18 cellular contexts compared by ENCODE assay signal in the genomic region with DNA sequence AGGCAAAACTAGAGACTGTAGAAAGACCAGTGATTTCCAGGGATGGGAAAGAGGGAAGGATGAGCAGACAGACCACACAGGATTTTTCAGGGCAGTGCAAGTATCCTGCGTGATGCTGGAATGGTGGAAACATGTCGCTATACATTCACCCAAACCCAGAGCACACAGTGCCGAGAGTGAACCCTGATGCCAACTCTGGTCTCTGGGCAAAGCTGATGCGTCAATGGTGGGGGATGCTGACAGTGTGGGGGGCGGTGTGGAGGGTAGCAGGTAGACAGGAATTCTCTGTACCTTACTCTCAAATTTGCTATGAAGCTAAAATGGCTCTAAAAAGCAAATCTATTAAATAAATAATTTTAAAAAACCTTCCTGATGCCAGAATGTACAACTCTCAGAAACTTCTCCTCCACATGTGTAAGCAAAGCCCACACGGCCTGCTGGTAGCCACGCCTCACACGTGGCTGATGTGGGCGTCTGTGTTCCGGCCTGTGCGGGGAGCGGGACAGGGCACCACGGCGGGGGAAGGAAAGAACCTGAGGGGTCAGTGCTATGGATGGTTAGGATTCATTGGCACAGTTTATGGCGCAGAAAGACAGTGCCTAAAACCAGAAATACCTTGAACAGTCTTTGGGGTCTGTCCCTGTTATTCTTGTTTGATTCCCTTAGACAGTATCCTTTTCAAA. TPM values are rescaled to one million over a fixed set of nuclear protein-coding genes. Genes with fewer than 3 reads are reported as not detected.
DNase-seq lines count a peak whose midpoint lies in the region; ATAC-seq and TF ChIP-seq lines count a peak whose summit lies in the region.
"Had no signal": no experiment of that assay in that cellular context is flagged by ENCODE, and none has a peak within 500 bp of the region (broad histone marks: within the 10 kb centered on the region; RNA-seq: fewer than 3 reads in every experiment).

No MANE protein-coding gene starts in this region.

- H4K20me1 ChIP-seq in neural progenitor cell (ENCODE audit: low read depth), result no peaks in the 10 kb centered on the region

- peak overlapping the region in 2 of 3 donors; percentile 5 to 21 for H3K27ac Mint-ChIP-seq in CD4-positive, CD25-positive, alpha-beta regulatory T cell
- H3K27ac Mint-ChIP-seq in endothelial cell (ENCODE audit: unreplicated experiment) (no peak overlapping the region), neural progenitor cell (peak overlapping the region; percentile 0)
- peak overlapping the region; percentile 43 for H3K27ac Mint-ChIP-seq in stimulated activated memory B cell treated with anti-CD40 and anti-IgM and Interleukin-4, amounts not matched to agents 10 μg/mL and 1 μg/mL and 100 μg/mL, for 72 hours
- H3K27ac Mint-ChIP-seq: CD4-positive, alpha-beta T cell; HFFc6 had no signal

- no peaks in the 10 kb centered on the region for H3K27me3 ChIP-seq in CD4-positive, CD25-positive, alpha-beta regulatory T cell (ENCODE audit: control insufficient read depth, insufficient read depth, low read length)
- no peaks in the 10 kb centered on the region for H3K27me3 ChIP-seq in neural progenitor cell
- H3K27me3 ChIP-seq: BE2C had no signal

- H2AFZ ChIP-seq in neural progenitor cell (replicated peaks), result no peak overlapping the region

- no peaks in the 10 kb centered on the region for H3K9me3 ChIP-seq in CD4-positive, CD25-positive, alpha-beta regulatory T cell (ENCODE audit: control insufficient read depth in 2 of 2, low read length in 2 of 2)
- no peaks in the 10 kb centered on the region for H3K9me3 ChIP-seq in neural progenitor cell (ENCODE audit: low read depth)
- H3K9me3 ChIP-seq: BE2C, Caco-2 had no signal

- peaks cover 0 to 8% (median 6%) of the 10 kb centered on the region in 4 donors for H3K4me1 Mint-ChIP-seq in CD4-positive, CD25-positive, alpha-beta regulatory T cell
- H3K4me1 Mint-ChIP-seq in endothelial cell (ENCODE audit: unreplicated experiment) (no peaks in the 10 kb centered on the region), neural progenitor cell (no peaks in the 10 kb centered on the region)
- H3K4me1 Mint-ChIP-seq in stimulated activated memory B cell treated with anti-CD40 and anti-IgM and Interleukin-4, amounts not matched to agents 10 μg/mL and 1 μg/mL and 100 μg/mL, for 72 hours, result peaks cover 40% of the 10 kb centered on the region

- H3K79me2 ChIP-seq in neural progenitor cell (ENCODE audit: low read depth), result no peaks in the 10 kb centered on the region

- no peak overlapping the region for H3K4me2 ChIP-seq in neural progenitor cell

- no peak overlapping the region for H3K4me3 Mint-ChIP-seq in CD4-positive, CD25-positive, alpha-beta regulatory T cell
- peak overlapping the region; percentile 7 for H3K4me3 Mint-ChIP-seq in endothelial cell (ENCODE audit: unreplicated experiment)
- no peak overlapping the region for H3K4me3 Mint-ChIP-seq in neural progenitor cell
- H3K4me3 Mint-ChIP-seq in stimulated activated memory B cell treated with anti-CD40 and anti-IgM and Interleukin-4, amounts not matched to agents 10 μg/mL and 1 μg/mL and 100 μg/mL, for 72 hours, result no peak overlapping the region
- H3K4me3 Mint-ChIP-seq: CD4-positive, alpha-beta T cell; HFFc6 had no signal

- TF ChIP-seq CTCF in endothelial cell (IDR thresholded peaks at IDR 0.05; ENCODE audit: unreplicated experiment) (no peak), neural progenitor cell (IDR thresholded peaks at IDR 0.05) (no peak)

- no peak overlapping the region for H3K27ac ChIP-seq in CD4-positive, CD25-positive, alpha-beta regulatory T cell (ENCODE audit: insufficient read depth, low read length, poor library complexity, severe bottlenecking)
- H3K27ac ChIP-seq in neural progenitor cell, result no peak overlapping the region

- no peak for DNase-seq in CD4-positive, CD25-positive, alpha-beta regulatory T cell
- DNase-seq in endothelial cell (ENCODE audit: low spot score) (no peak), neural progenitor cell (ENCODE audit: low spot score) (no peak), DMS53 (lab: John Stamatoyannopoulos, UW) (no peak), posterior vena cava (ENCODE audit: low spot score) (no peak)
- DNase-seq: BE2C; C1 segment of cervical spinal cord; Caco-2; CD4-positive, alpha-beta T cell; DMS79; GDM1; GOT3; H7; HFFc6; IMR-90 had no signal

- no peak overlapping the region for H3K4me3 ChIP-seq in CD4-positive, CD25-positive, alpha-beta regulatory T cell (ENCODE audit: low read depth, low read length)
- H3K4me3 ChIP-seq in neural progenitor cell, result no peak overlapping the region

- no peak overlapping the region for H3K9ac ChIP-seq in neural progenitor cell

- H3K36me3 ChIP-seq in CD4-positive, CD25-positive, alpha-beta regulatory T cell (ENCODE audit: control insufficient read depth, insufficient read depth, low read length), result peaks cover 59% of the 10 kb centered on the region
- H3K36me3 ChIP-seq in neural progenitor cell, result no peaks in the 10 kb centered on the region

- intact Hi-C loops in posterior vena cava (cut with DNase I), result no loop called here

- H3K4me1 ChIP-seq in CD4-positive, CD25-positive, alpha-beta regulatory T cell (ENCODE audit: control insufficient read depth, insufficient read depth, low read length, poor library complexity, severe bottlenecking), result no peaks in the 10 kb centered on the region
- no peaks in the 10 kb centered on the region for H3K4me1 ChIP-seq in neural progenitor cell
- H3K4me1 ChIP-seq: BE2C, Caco-2 had no signal

- ATAC-seq in CD4-positive, CD25-positive, alpha-beta regulatory T cell (ENCODE audit: low read depth in 2 of 2), result no peak
- no peak for ATAC-seq in stimulated activated memory B cell treated with anti-CD40 and anti-IgM and Interleukin-4, amounts not matched to agents 10 μg/mL and 1 μg/mL and 100 μg/mL, for 72 hours
- no peak for ATAC-seq in GM19328 (IDR thresholded peaks at IDR 0.05; ENCODE audit: unreplicated experiment)
- ATAC-seq: HCT116 had no signal

- H3K36me3 Mint-ChIP-seq in CD4-positive, CD25-positive, alpha-beta regulatory T cell, result peaks cover 34% of the 10 kb centered on the region
- H3K36me3 Mint-ChIP-seq in endothelial cell (ENCODE audit: low read depth, unreplicated experiment) (peaks cover 21% of the 10 kb centered on the region), neural progenitor cell (peaks cover 25% of the 10 kb centered on the region)
- H3K36me3 Mint-ChIP-seq in stimulated activated memory B cell treated with anti-CD40 and anti-IgM and Interleukin-4, amounts not matched to agents 10 μg/mL and 1 μg/mL and 100 μg/mL, for 72 hours, result peaks cover 64% of the 10 kb centered on the region

- peaks cover 0 to 1% (median 0%) of the 10 kb centered on the region in 7 donors for H3K9me3 Mint-ChIP-seq in CD4-positive, CD25-positive, alpha-beta regulatory T cell
- no peaks in the 10 kb centered on the region for H3K9me3 Mint-ChIP-seq in endothelial cell (ENCODE audit: unreplicated experiment)
- H3K9me3 Mint-ChIP-seq in neural progenitor cell, result no peaks in the 10 kb centered on the region
- no peaks in the 10 kb centered on the region for H3K9me3 Mint-ChIP-seq in stimulated activated memory B cell treated with anti-CD40 and anti-IgM and Interleukin-4, amounts not matched to agents 10 μg/mL and 1 μg/mL and 100 μg/mL, for 72 hours
- H3K9me3 Mint-ChIP-seq: CD4-positive, alpha-beta T cell; HFFc6 had no signal

- H3F3A ChIP-seq in neural progenitor cell (ENCODE audit: low read depth), result no peaks in the 10 kb centered on the region

- no peaks in the 10 kb centered on the region for H3K27me3 Mint-ChIP-seq in CD4-positive, CD25-positive, alpha-beta regulatory T cell
- peaks cover 3% of the 10 kb centered on the region for H3K27me3 Mint-ChIP-seq in endothelial cell (ENCODE audit: unreplicated experiment)
- no peaks in the 10 kb centered on the region for H3K27me3 Mint-ChIP-seq in neural progenitor cell (ENCODE audit: insufficient read depth, low read depth)
- H3K27me3 Mint-ChIP-seq in stimulated activated memory B cell treated with anti-CD40 and anti-IgM and Interleukin-4, amounts not matched to agents 10 μg/mL and 1 μg/mL and 100 μg/mL, for 72 hours, result no peaks in the 10 kb centered on the region
- H3K27me3 Mint-ChIP-seq: CD4-positive, alpha-beta T cell had no signal

RNA-seq across cellular contexts. Expression of gene CARS2, which starts 23.9 kb away (rescaled TPM):
- 71.4 TPM for total RNA-seq in CD4-positive, CD25-positive, alpha-beta regulatory T cell
- 10 to 100 TPM; 23.1 to 39.9 (median 34.2) TPM for polyA plus RNA-seq in CD4-positive, CD25-positive, alpha-beta regulatory T cell
- total RNA-seq in endothelial cell (ENCODE audit: unreplicated experiment) (36.0 TPM), neural progenitor cell (ENCODE audit: low replicate concordance) (50.0 and 61.4 TPM in 2 replicates), posterior vena cava (10 to 100 TPM; 43.7 to 46.9 TPM)

RNA-seq across cellular contexts. Expression of gene ING1, which starts 31.5 kb away (rescaled TPM):
- total RNA-seq in CD4-positive, CD25-positive, alpha-beta regulatory T cell, result 16.8 TPM
- 10 to 100 TPM; 13.1 to 16.4 (median 14.8) TPM for polyA plus RNA-seq in CD4-positive, CD25-positive, alpha-beta regulatory T cell
- total RNA-seq in endothelial cell (ENCODE audit: unreplicated experiment) (9.9 TPM), neural progenitor cell (ENCODE audit: low replicate concordance) (14.7 and 24.3 TPM in 2 replicates), posterior vena cava (1 to 10 TPM; 7.0 to 9.5 TPM)
